ENCODE assay signal across 20 cellular contexts in genomic region chr12:112850343-112850742, GRCh38. TPM values are rescaled to one million over a fixed set of nuclear protein-coding genes. Genes with fewer than 3 reads are reported as not detected.
"Had no signal": no experiment of that assay in that cellular context is flagged by ENCODE, and none has a peak within 500 bp of the region (broad histone marks: within the 10 kb centered on the region; RNA-seq: fewer than 3 reads in every experiment).

No MANE protein-coding gene starts in this region.

- ATAC-seq: foreskin keratinocyte; lower lobe of right lung; mucosa of descending colon; naive thymus-derived CD4-positive, alpha-beta T cell had no signal

- H3K27ac ChIP-seq: cardiac muscle cell, foreskin keratinocyte, lower lobe of right lung, neutrophil, right atrium auricular region, skin epidermis, suprapubic skin had no signal

- DNase-seq: activated CD4-positive, CD25-positive, alpha-beta regulatory T cell treated with anti-CD3 and anti-CD28 coated beads, Interleukin-2, amount 50 U/mL, for 72 hours; activated naive CD4-positive, alpha-beta T cell treated with anti-CD3 and anti-CD28 coated beads, Interleukin-2, amount 10 ng/mL, durations not matched to agents 7 days and 5 days; cortex of kidney; effector memory CD4-positive, alpha-beta T cell; foreskin keratinocyte; immature natural killer cell; lower lobe of right lung; mucosa of descending colon; naive thymus-derived CD4-positive, alpha-beta T cell; stimulated activated CD4-positive, alpha-beta T cell treated with anti-CD3 and anti-CD28 coated beads, Interleukin-15, amount 100 ng/mL, for 24 hours; stimulated activated CD4-positive, alpha-beta T cell treated with anti-CD3 and anti-CD28 coated beads, Interleukin-4, amount 100 ng/mL, for 24 hours; stimulated activated naive CD4-positive, alpha-beta T cell had no signal

RNA-seq across cellular contexts. Expression of gene OAS1, which starts 56.4 kb away (rescaled TPM):
- total RNA-seq: cardiac muscle cell had no signal

RNA-seq across cellular contexts. Expression of gene RPH3A, which starts 58.8 kb away (rescaled TPM):
- total RNA-seq: activated T-helper 2 cell treated with anti-CD3 and anti-CD28 coated beads, Interferon-gamma antibody, Interleukin-2, Interleukin-4, amounts not matched to agents 10 μg/mL and 5 μg/mL and 100 μg/mL, durations not matched to agents 14 hours and 24 hours and 36 hours; foreskin keratinocyte; right atrium auricular region; suprapubic skin; T-helper 1 cell treated with Interleukin-12 subunit alpha and Interleukin-12 subunit beta and Interleukin-4 antibody, amounts not matched to agents 30 ng/mL and 1 ng/mL, for 36 hours; ureter had no signal
